Comparison of ENCODE assay signal across 1 cellular context in the genomic region with DNA sequence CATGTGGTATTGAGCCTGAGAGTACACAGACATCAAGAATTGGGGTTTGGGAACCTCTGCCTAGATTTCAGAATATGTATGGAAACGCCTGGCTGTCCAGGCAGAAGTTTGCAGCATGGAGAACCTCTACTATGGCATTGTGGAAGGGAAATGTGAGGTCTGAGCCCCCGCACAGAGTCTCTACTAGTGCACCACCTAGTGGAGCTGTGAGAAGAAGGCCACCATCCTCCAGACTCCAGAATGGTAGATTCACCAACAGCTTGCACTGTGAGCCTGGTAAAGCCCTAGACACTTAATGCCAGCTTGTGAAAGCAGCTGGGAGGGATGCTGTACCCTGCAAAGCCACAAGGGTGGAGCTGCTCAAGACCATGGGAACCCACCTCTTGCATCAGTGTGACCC.
TF ChIP-seq lines count a peak whose summit lies in the region.

No MANE protein-coding gene starts in this region.

TF ChIP-seq in HCT116, 20 proteins besides CTCF, POLR2A, EP300 and RAD21 (continued from another document):
- TF ChIP-seq, protein P1, sequence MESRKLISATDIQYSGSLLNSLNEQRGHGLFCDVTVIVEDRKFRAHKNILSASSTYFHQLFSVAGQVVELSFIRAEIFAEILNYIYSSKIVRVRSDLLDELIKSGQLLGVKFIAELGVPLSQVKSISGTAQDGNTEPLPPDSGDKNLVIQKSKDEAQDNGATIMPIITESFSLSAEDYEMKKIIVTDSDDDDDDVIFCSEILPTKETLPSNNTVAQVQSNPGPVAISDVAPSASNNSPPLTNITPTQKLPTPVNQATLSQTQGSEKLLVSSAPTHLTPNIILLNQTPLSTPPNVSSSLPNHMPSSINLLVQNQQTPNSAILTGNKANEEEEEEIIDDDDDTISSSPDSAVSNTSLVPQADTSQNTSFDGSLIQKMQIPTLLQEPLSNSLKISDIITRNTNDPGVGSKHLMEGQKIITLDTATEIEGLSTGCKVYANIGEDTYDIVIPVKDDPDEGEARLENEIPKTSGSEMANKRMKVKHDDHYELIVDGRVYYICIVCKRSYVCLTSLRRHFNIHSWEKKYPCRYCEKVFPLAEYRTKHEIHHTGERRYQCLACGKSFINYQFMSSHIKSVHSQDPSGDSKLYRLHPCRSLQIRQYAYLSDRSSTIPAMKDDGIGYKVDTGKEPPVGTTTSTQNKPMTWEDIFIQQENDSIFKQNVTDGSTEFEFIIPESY (IDR thresholded peaks at IDR 0.05; ENCODE audit: extremely low read depth, insufficient replicate concordance, low read length) = no peak
- TF ChIP-seq CEBPB (IDR thresholded peaks at IDR 0.05; ENCODE audit: low read depth) = no peak
- TF ChIP-seq, protein P2, sequence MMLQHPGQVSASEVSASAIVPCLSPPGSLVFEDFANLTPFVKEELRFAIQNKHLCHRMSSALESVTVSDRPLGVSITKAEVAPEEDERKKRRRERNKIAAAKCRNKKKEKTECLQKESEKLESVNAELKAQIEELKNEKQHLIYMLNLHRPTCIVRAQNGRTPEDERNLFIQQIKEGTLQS (IDR thresholded peaks at IDR 0.05) = no peak
- no peak for TF ChIP-seq REST (IDR thresholded peaks at IDR 0.05; ENCODE audit: low read depth)
- no peak for TF ChIP-seq EZH2phosphoT487 (IDR thresholded peaks at IDR 0.05; ENCODE audit: borderline replicate concordance)
- no peak for TF ChIP-seq SRF (IDR thresholded peaks at IDR 0.05; ENCODE audit: low read depth)
- TF ChIP-seq JUND (IDR thresholded peaks at IDR 0.05) = no peak
- TF ChIP-seq EZH2 (IDR thresholded peaks at IDR 0.05) = no peak
- TF ChIP-seq ELF1 (IDR thresholded peaks at IDR 0.05; ENCODE audit: borderline replicate concordance, low read depth) = no peak
- no peak for TF ChIP-seq SIN3A (IDR thresholded peaks at IDR 0.05; ENCODE audit: low read depth)
